Comparison of ENCODE assay signal across 1 cellular context in genomic region chr6:33949877-33950831, GRCh38.
TF ChIP-seq lines count a peak whose summit lies in the region.

No MANE protein-coding gene starts in this region.

TF ChIP-seq in GM23338, 12 proteins besides CTCF, POLR2A, EP300 and RAD21 (continued from another document):
- TF ChIP-seq ETS1 (IDR thresholded peaks at IDR 0.05) (no peak), REST (IDR thresholded peaks at IDR 0.05; ENCODE audit: unreplicated experiment) (no peak), EZH2 (IDR thresholded peaks at IDR 0.05; ENCODE audit: low read depth, unreplicated experiment) (no peak), CREB1 (CRISPR knock-in tag; IDR thresholded peaks at IDR 0.05; ENCODE audit: low read depth) (no peak), JUNB (IDR thresholded peaks at IDR 0.05; ENCODE audit: unreplicated experiment) (no peak)
